In genomic region chr13:26752671-26753070, GRCh38 we compare ENCODE assay signal across 7 cellular contexts. TPM values are rescaled to one million over a fixed set of nuclear protein-coding genes. Genes with fewer than 3 reads are reported as not detected.
"Had no signal": no experiment of that assay in that cellular context is flagged by ENCODE, and none has a peak within 500 bp of the region (broad histone marks: within the 10 kb centered on the region; RNA-seq: fewer than 3 reads in every experiment).

No MANE protein-coding gene starts in this region.

- DNase-seq: GDM1, GF-D8 had no signal

- FAIRE-seq: G401.6, GM12878, GM12891, GM18507, GM19239 had no signal

- H3K4me3 ChIP-seq: GM12878 had no signal

RNA-seq across cellular contexts. Expression of gene GPR12, which starts 7.9 kb away (rescaled TPM):
- total RNA-seq: GM12878 had no signal
- polyA plus RNA-seq: GM12878 had no signal
